In genomic region chr4:86593726-86594558, GRCh38 we compare ENCODE assay signal across 8 cellular contexts. TPM values are rescaled to one million over a fixed set of nuclear protein-coding genes. Genes with fewer than 3 reads are reported as not detected.
A peak's percentile ranks its signal among the peaks of the same experiment; 100 is the strongest.
DNase-seq lines count a peak whose midpoint lies in the region; ATAC-seq and TF ChIP-seq lines count a peak whose summit lies in the region.

A gene with protein sequence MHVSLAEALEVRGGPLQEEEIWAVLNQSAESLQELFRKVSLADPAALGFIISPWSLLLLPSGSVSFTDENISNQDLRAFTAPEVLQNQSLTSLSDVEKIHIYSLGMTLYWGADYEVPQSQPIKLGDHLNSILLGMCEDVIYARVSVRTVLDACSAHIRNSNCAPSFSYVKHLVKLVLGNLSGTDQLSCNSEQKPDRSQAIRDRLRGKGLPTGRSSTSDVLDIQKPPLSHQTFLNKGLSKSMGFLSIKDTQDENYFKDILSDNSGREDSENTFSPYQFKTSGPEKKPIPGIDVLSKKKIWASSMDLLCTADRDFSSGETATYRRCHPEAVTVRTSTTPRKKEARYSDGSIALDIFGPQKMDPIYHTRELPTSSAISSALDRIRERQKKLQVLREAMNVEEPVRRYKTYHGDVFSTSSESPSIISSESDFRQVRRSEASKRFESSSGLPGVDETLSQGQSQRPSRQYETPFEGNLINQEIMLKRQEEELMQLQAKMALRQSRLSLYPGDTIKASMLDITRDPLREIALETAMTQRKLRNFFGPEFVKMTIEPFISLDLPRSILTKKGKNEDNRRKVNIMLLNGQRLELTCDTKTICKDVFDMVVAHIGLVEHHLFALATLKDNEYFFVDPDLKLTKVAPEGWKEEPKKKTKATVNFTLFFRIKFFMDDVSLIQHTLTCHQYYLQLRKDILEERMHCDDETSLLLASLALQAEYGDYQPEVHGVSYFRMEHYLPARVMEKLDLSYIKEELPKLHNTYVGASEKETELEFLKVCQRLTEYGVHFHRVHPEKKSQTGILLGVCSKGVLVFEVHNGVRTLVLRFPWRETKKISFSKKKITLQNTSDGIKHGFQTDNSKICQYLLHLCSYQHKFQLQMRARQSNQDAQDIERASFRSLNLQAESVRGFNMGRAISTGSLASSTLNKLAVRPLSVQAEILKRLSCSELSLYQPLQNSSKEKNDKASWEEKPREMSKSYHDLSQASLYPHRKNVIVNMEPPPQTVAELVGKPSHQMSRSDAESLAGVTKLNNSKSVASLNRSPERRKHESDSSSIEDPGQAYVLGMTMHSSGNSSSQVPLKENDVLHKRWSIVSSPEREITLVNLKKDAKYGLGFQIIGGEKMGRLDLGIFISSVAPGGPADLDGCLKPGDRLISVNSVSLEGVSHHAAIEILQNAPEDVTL (N-terminal part only) (plus strand): TSS chr4:86594315. CDS start chr4:86635257, 40,942 bp downstream.

- H3K27ac ChIP-seq in SJSA1 (peak within 1 kb of the TSS; percentile 50), testis (peak within 1 kb of the TSS; percentile 89 to 93)

- peak within 1 kb of the TSS; percentile 74 for H3K4me3 Mint-ChIP-seq in activated naive CD4-positive, alpha-beta T cell treated with anti-CD3 and anti-CD28 coated beads, Interleukin-2, amount 50 U/mL, for 24 hours

- H3K9me3 ChIP-seq in SJSA1 (replicated peaks) (no peaks in the 10 kb centered on the region), testis (no peaks in the 10 kb centered on the region)

- no peaks in the 10 kb centered on the region for H3K36me3 ChIP-seq in SJSA1
- H3K36me3 ChIP-seq in testis (ENCODE audit: low read depth, missing control alignments), result no peaks in the 10 kb centered on the region

- no peaks in the 10 kb centered on the region for H3K36me3 Mint-ChIP-seq in activated naive CD4-positive, alpha-beta T cell treated with anti-CD3 and anti-CD28 coated beads, Interleukin-2, amount 50 U/mL, for 24 hours

- peaks cover 41% of the 10 kb centered on the region for H3K27me3 Mint-ChIP-seq in activated naive CD4-positive, alpha-beta T cell treated with anti-CD3 and anti-CD28 coated beads, Interleukin-2, amount 50 U/mL, for 24 hours

- TF ChIP-seq POLR2A in testis (IDR thresholded peaks at IDR 0.05), result peak; percentile 74

- DNase-seq in DMS79 treated with DMSO at 0.1 percent for 48 hours (lab: John Stamatoyannopoulos, UW), result peak; percentile 86
- DNase-seq in Kasumi-1 (lab: John Stamatoyannopoulos, UW), result peak; percentile 86 to 87
- DNase-seq in SJSA1 (ENCODE audit: low read depth in 1 of 2, low spot score in 2 of 2), result peak; percentile 98 to 99
- DNase-seq in glomerular visceral epithelial cell (ENCODE audit: extremely low spot score), result peak; percentile 100
- DNase-seq in non-pigmented ciliary epithelial cell (ENCODE audit: low read depth), result peak; percentile 96
- DNase-seq in testis, result peak; percentile 99

- ATAC-seq in GM21825 (IDR thresholded peaks at IDR 0.05; ENCODE audit: unreplicated experiment), result peak; percentile 98

- H3K4me1 Mint-ChIP-seq in activated naive CD4-positive, alpha-beta T cell treated with anti-CD3 and anti-CD28 coated beads, Interleukin-2, amount 50 U/mL, for 24 hours, result peaks cover 16% of the 10 kb centered on the region

- H3K27me3 ChIP-seq in SJSA1 (replicated peaks), result no peaks in the 10 kb centered on the region
- H3K27me3 ChIP-seq in testis, result no peaks in the 10 kb centered on the region

- 2 to 3% methylated on average over 20 to 42 of the region's 59 CpGs for WGBS in testis, 2 donors

- intact Hi-C loops in testis (cut with DNase I; ENCODE audit: low total_unique reads), result no loop called here

- H3K9me3 Mint-ChIP-seq in activated naive CD4-positive, alpha-beta T cell treated with anti-CD3 and anti-CD28 coated beads, Interleukin-2, amount 50 U/mL, for 24 hours, result peaks cover 5% of the 10 kb centered on the region

- H3K4me3 ChIP-seq in SJSA1, result peak within 1 kb of the TSS; percentile 59
- peak within 1 kb of the TSS; percentile 82 to 92 for H3K4me3 ChIP-seq in testis

- peak in 2 of 3 experiments; percentile 5 to 15 for TF ChIP-seq CTCF in testis (IDR thresholded peaks at IDR 0.05)

- H3K4me1 ChIP-seq in SJSA1 (replicated peaks), result peaks cover 21% of the 10 kb centered on the region
- H3K4me1 ChIP-seq in testis, result peaks cover 29% of the 10 kb centered on the region

- H3K27ac Mint-ChIP-seq in activated naive CD4-positive, alpha-beta T cell treated with anti-CD3 and anti-CD28 coated beads, Interleukin-2, amount 50 U/mL, for 24 hours, result no peak within 1 kb of the TSS

RNA-seq across cellular contexts. Expression of the gene that starts here (rescaled TPM):
- total RNA-seq in SJSA1 (2014; rRNA removed; shearing (Covaris generic)), result 13.3 and 16.0 TPM in 2 replicates
- total RNA-seq in testis, result 10 to 100 TPM; 48.9 to 62.0 TPM
- 30.1 TPM for polyA plus RNA-seq in testis (ENCODE audit: insufficient read depth, low read depth, low replicate concordance)

Comparison
In these comparisons a context has a peak if more than half of its experiments do, and no peak if none do; other contexts are left out.
1. Peak in every context shown above with its lines: DNase-seq, ATAC-seq, H3K4me3 ChIP-seq and H3K27ac ChIP-seq.